ENCODE assay signal across 31 cellular contexts in the genomic region with DNA sequence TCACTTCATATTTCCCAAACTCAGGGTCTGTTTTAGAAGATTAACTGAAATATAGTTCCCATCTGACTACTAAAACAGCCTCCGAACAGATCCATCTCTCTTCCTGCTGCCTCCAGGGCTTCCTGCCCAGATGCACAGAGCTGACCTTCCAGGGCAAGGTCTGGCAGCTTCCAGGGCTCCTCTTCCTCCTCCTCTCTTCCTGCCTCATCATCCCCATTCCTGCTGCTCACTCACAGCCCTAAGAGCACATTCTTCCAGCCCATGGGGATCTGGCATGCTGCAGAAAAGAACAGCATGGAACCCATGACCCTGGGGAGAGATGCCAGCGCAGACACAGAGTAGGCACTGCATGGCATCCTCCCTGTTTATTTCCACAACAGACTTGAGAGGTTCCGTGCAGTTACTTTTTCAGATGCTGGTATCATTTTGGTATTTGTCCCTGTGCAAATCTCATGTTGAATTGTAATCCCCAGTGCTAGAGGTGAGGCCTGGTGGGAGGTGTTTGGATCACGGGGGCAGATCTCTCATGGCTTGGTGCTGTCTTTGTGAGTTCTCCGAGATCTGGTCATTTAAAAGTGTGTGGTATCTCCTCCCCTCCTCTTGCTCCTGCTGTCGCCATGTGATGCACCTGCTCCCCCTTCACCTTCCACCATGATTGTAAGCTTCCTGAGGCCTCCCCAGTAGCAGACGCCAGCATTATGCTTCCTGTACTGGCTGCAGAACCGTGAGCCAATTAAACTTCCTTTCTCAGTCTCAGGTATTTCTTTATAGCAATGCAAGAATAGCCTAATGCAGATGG. TPM values are rescaled to one million over a fixed set of nuclear protein-coding genes. Genes with fewer than 3 reads are reported as not detected.
DNase-seq lines count a peak whose midpoint lies in the region; ATAC-seq and TF ChIP-seq lines count a peak whose summit lies in the region.
"Had no signal": no experiment of that assay in that cellular context is flagged by ENCODE, and none has a peak within 500 bp of the region (broad histone marks: within the 10 kb centered on the region; RNA-seq: fewer than 3 reads in every experiment).

No MANE protein-coding gene starts in this region.

- H3K4me3 ChIP-seq in left ventricle myocardium inferior (no peak overlapping the region), Panc1 (ENCODE audit: low read depth in 2 of 2, low read length in 2 of 2) (no peak overlapping the region), fibroblast of lung (replicated peaks in 1 of 4; ENCODE audit: control extremely low read depth in 1 of 4, insufficient read depth in 1 of 4, low read depth in 3 of 4, low read length in 4 of 4) (no peak overlapping the region), subcutaneous abdominal adipose tissue (ENCODE audit: low read depth in 1 of 5, low read length in 5 of 5) (no peak overlapping the region)
- H3K4me3 ChIP-seq: coronary artery, prostate gland, SK-N-MC, stomach, thyroid gland had no signal

- intact Hi-C loops in left ventricle myocardium inferior (cut with micrococcal nuclease) (no loop called here), left ventricle myocardium superior (cut with micrococcal nuclease) (loop anchor here (10.0 kb wide), 1 partner anchor 161 kb away; no protein-coding TSS in a partner anchor), Panc1 (cut with micrococcal nuclease; ENCODE audit: unreplicated experiment) (loop anchor here (2.0 kb wide), 1 partner anchor 211 kb away; no protein-coding TSS in a partner anchor)

- BruUV-seq in Panc1 (replicated peaks; lab: Mats Ljungman, UMichigan): no TSS peak

- H3K27ac ChIP-seq in left ventricle myocardium inferior (replicated peaks) (peak overlapping the region; percentile 93), Panc1 (ENCODE audit: low read length) (peak overlapping the region; percentile 76), fibroblast of lung (ENCODE audit: insufficient read depth, low read length) (no peak overlapping the region), subcutaneous abdominal adipose tissue (ENCODE audit: low read depth, low read length) (peak overlapping the region; percentile 52)
- H3K27ac ChIP-seq: coronary artery, prostate gland, SK-N-MC, stomach, thyroid gland had no signal

- H3K9me3 ChIP-seq in left ventricle myocardium inferior (replicated peaks): no peaks in the 10 kb centered on the region
- no peaks in the 10 kb centered on the region for H3K9me3 ChIP-seq in Panc1 (ENCODE audit: control insufficient read depth, insufficient read depth, low read depth, low read length)
- no peaks in the 10 kb centered on the region for H3K9me3 ChIP-seq in fibroblast of lung (ENCODE audit: control insufficient read depth, insufficient read depth, low read depth, low read length)
- no peaks in the 10 kb centered on the region for H3K9me3 ChIP-seq in subcutaneous abdominal adipose tissue (ENCODE audit: control insufficient read depth in 5 of 5, low read length in 5 of 5)
- H3K9me3 ChIP-seq: prostate gland, stomach, thyroid gland had no signal

- peak overlapping the region; percentile 24 for H2AFZ ChIP-seq in fibroblast of lung (ENCODE audit: low read length)

- H3K4me1 ChIP-seq in left ventricle myocardium inferior (peaks cover 87% of the 10 kb centered on the region), Panc1 (ENCODE audit: control insufficient read depth, insufficient read depth, low read length) (peaks cover 41% of the 10 kb centered on the region), fibroblast of lung (ENCODE audit: control insufficient read depth, extremely low read depth, insufficient read depth, low read length) (peaks cover 20% of the 10 kb centered on the region), subcutaneous abdominal adipose tissue (ENCODE audit: control insufficient read depth in 5 of 5, insufficient read depth in 5 of 5, low read length in 5 of 5) (peaks cover 6 to 78% (median 15%) of the 10 kb centered on the region in 5 donors)
- H3K4me1 ChIP-seq: prostate gland had no signal

- no peaks in the 10 kb centered on the region for H4K20me1 ChIP-seq in fibroblast of lung (ENCODE audit: control insufficient read depth, extremely low read depth, insufficient read depth, low read length)

- CTCF ChIA-PET in Panc1 (lab: Charles Lee): interaction anchor here (1.0 to 1.8 kb wide), 4 partner anchors 59 to 690 kb away, joined by 3 to 17 read pairs (median 5); no protein-coding TSS in a partner anchor

- H3K4me2 ChIP-seq in fibroblast of lung (ENCODE audit: extremely low read depth, insufficient read depth, low read length): no peak overlapping the region

- POLR2A ChIA-PET in Panc1 (lab: Charles Lee): no interaction called here

- in situ Hi-C loops in Panc1 (cut with HindIII; ENCODE audit: low pct_unique_long_range_greater_than_20kb, low sequenced_read_pairs): no loop called here

- no peak overlapping the region for H3K9ac ChIP-seq in fibroblast of lung (ENCODE audit: insufficient read depth, low read length)
- H3K9ac ChIP-seq in subcutaneous abdominal adipose tissue (ENCODE audit: low read length in 5 of 5): no peak overlapping the region

- H3K36me3 ChIP-seq in left ventricle myocardium inferior: no peaks in the 10 kb centered on the region
- no peaks in the 10 kb centered on the region for H3K36me3 ChIP-seq in Panc1 (ENCODE audit: control insufficient read depth, insufficient read depth, low read length)
- no peaks in the 10 kb centered on the region for H3K36me3 ChIP-seq in fibroblast of lung (ENCODE audit: control insufficient read depth, insufficient read depth, low read length)
- no peaks in the 10 kb centered on the region for H3K36me3 ChIP-seq in subcutaneous abdominal adipose tissue (ENCODE audit: control insufficient read depth in 5 of 5, insufficient read depth in 5 of 5, low read length in 5 of 5)
- H3K36me3 ChIP-seq: prostate gland, stomach, thyroid gland had no signal

- no peaks in the 10 kb centered on the region for H3K79me2 ChIP-seq in fibroblast of lung (ENCODE audit: control insufficient read depth, insufficient read depth, low read length)

- H3K27me3 ChIP-seq in left ventricle myocardium inferior (ENCODE audit: low read depth): no peaks in the 10 kb centered on the region
- no peaks in the 10 kb centered on the region for H3K27me3 ChIP-seq in Panc1 (ENCODE audit: control insufficient read depth, insufficient read depth, low read length)
- H3K27me3 ChIP-seq in fibroblast of lung (ENCODE audit: control insufficient read depth, insufficient read depth, low read length): no peaks in the 10 kb centered on the region
- H3K27me3 ChIP-seq in subcutaneous abdominal adipose tissue (ENCODE audit: control insufficient read depth in 5 of 5, insufficient read depth in 4 of 5, low read length in 5 of 5): no peaks in the 10 kb centered on the region
- H3K27me3 ChIP-seq: stomach, thyroid gland had no signal

- no peak for TF ChIP-seq CTCF in left ventricle myocardium inferior (IDR thresholded peaks at IDR 0.05; ENCODE audit: borderline replicate concordance)
- TF ChIP-seq CTCF in Panc1 (IDR thresholded peaks at IDR 0.05): no peak
- no peak for TF ChIP-seq CTCF in fibroblast of lung (conservative IDR thresholded peaks at IDR 0.05 in 1 of 2, IDR thresholded peaks at IDR 0.05 in 1 of 2; ENCODE audit: low read depth in 1 of 2, low read length in 2 of 2)

- ATAC-seq in left ventricle myocardium superior (no peak), Panc1 (no peak), esophagus mucosa (no peak)
- ATAC-seq: CD8-positive, alpha-beta T cell; effector memory CD8-positive, alpha-beta T cell; sciatic nerve had no signal

- DNase-seq in left ventricle myocardium inferior: no peak
- DNase-seq in left ventricle myocardium superior: no peak
- DNase-seq in Panc1 (ENCODE audit: low read depth, low spot score): no peak
- no peak for DNase-seq in fibroblast of lung (ENCODE audit: low read depth in 2 of 2)
- no peak for DNase-seq in D341Med (ENCODE audit: low spot score)
- no peak for DNase-seq in NCI-H146 treated with DMSO at 0.1 percent for 48 hours (lab: John Stamatoyannopoulos, UW; ENCODE audit: unreplicated experiment)
- DNase-seq: activated CD4-positive, alpha-beta T cell treated with anti-CD3 and anti-CD28 coated beads, Interleukin-2, amount 50 U/mL, for 48 hours; activated gamma-delta T cell treated with Interleukin-2 at 50 U/mL for 16 hours; activated T-cell treated with anti-CD3 and anti-CD28 coated beads, Interleukin-2, amount 50 U/mL, for 48 hours; DMS 273 treated with DMSO at 0.1 percent for 48 hours; effector memory CD8-positive, alpha-beta T cell; foreskin melanocyte; H9; Kasumi-1; MV-4-11; NCI-H1436 treated with DMSO at 0.1 percent for 48 hours; NCI-H2107; NCI-H345; NCI-H748 treated with DMSO at 0.1 percent for 48 hours; stimulated activated CD4-positive, alpha-beta T cell treated with anti-CD3 and anti-CD28 coated beads, Interleukin-12 subunit alpha, Interleukin-12 subunit beta, amount 100 ng/mL, for 4 hours; stimulated activated CD4-positive, alpha-beta T cell treated with anti-CD3 and anti-CD28 coated beads, Interleukin-2, amount 100 ng/mL, for 48 hours; stomach; thyroid gland had no signal

RNA-seq across cellular contexts. Expression of a gene that starts 4.4 kb away (rescaled TPM):
- total RNA-seq in left ventricle myocardium inferior: 1.5 TPM
- total RNA-seq in left ventricle myocardium superior: 2.8 TPM
- total RNA-seq in Panc1 (2021; ENCODE audit: unreplicated experiment): 2.2 TPM
- polyA plus RNA-seq in Panc1 (2012; ENCODE audit: insufficient read length): 2.5 TPM
- total RNA-seq in fibroblast of lung: under 0.01 TPM in 2 replicates
- polyA plus RNA-seq in fibroblast of lung: 0.01 and 0.12 TPM in 2 replicates
- polyA plus RNA-seq in fibroblast of lung (2012): 0.14 TPM in 1 of 2 replicates, not detected in the other
- 0.15 and 0.16 TPM in 2 replicates for polyA minus RNA-seq in fibroblast of lung (ENCODE audit: low replicate concordance)
- 0.36 TPM for total RNA-seq in esophagus mucosa
- total RNA-seq: A673 had no signal

RNA-seq across cellular contexts. Expression of a gene that starts 35.5 kb away (rescaled TPM):
- 26.4 TPM for total RNA-seq in left ventricle myocardium inferior
- total RNA-seq in left ventricle myocardium superior: 28.4 TPM
- total RNA-seq in Panc1 (2021; ENCODE audit: unreplicated experiment): 72.7 TPM
- polyA plus RNA-seq in Panc1 (2012; ENCODE audit: insufficient read length): 29.3 TPM
- total RNA-seq in fibroblast of lung: 9.8 and 14.2 TPM in 2 replicates
- 29.4 and 31.2 TPM in 2 replicates for polyA plus RNA-seq in fibroblast of lung
- polyA plus RNA-seq in fibroblast of lung (2012): 15.0 and 20.0 TPM in 2 replicates
- 9.9 and 17.0 TPM in 2 replicates for polyA minus RNA-seq in fibroblast of lung (ENCODE audit: low replicate concordance)
- total RNA-seq in esophagus mucosa: 20.0 TPM
